Comparison of ENCODE assay signal across 10 cellular contexts in the genomic region with DNA sequence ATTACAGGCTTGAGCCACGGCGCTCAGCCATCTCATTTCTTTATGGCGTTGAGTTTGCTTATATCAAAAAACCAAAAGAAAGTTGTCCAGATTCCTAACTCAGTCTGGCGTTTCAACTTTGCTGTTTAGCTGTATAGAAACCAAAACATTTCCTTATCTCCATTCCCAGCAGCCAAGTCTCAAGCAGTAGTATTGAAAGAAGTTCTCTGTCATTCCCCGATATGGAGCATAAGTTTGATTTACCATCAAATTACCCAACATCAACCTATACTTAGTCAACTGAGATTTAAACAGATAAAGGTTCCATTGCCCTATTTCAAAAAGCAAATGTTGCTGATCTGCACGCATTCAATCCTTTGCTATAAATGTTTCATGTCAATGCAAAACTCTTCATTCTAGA. TPM values are rescaled to one million over a fixed set of nuclear protein-coding genes. Genes with fewer than 3 reads are reported as not detected.
"Had no signal": no experiment of that assay in that cellular context is flagged by ENCODE, and none has a peak within 500 bp of the region (broad histone marks: within the 10 kb centered on the region; RNA-seq: fewer than 3 reads in every experiment).

No MANE protein-coding gene starts in this region.

- DNase-seq: GM23248, GOT3, H7, IMR-90, KBM-7 had no signal

- H3K4me2 ChIP-seq: KMS-11 had no signal

- H3K27ac ChIP-seq: GM23248, KMS-11 had no signal

- H3K4me3 ChIP-seq: GM23248, HAP-1 had no signal

- ATAC-seq: HCT116 had no signal

- H3K9me3 ChIP-seq: HAP-1 had no signal

- FAIRE-seq: HTR-8/SVneo had no signal

- H3K9ac ChIP-seq: GM23248, KMS-11 had no signal

- H2AFZ ChIP-seq: GM23248 had no signal

RNA-seq across cellular contexts. Expression of a gene that starts 42.6 kb away (rescaled TPM):
- total RNA-seq: H7, HT-29 had no signal

RNA-seq across cellular contexts. Expression of a gene that starts 50.2 kb away (rescaled TPM):
- total RNA-seq: H7, HT-29 had no signal
